8 cellular contexts compared by ENCODE assay signal in genomic region chr1:119327066-119327435, GRCh38. TPM values are rescaled to one million over a fixed set of nuclear protein-coding genes. Genes with fewer than 3 reads are reported as not detected.
A peak's percentile ranks its signal among the peaks of the same experiment; 100 is the strongest.
DNase-seq lines count a peak whose midpoint lies in the region; ATAC-seq, FAIRE-seq and TF ChIP-seq lines count a peak whose summit lies in the region.

No MANE protein-coding gene starts in this region.

- TF ChIP-seq CTCF in coronary artery (IDR thresholded peaks at IDR 0.05) (no peak), mucosa of descending colon (IDR thresholded peaks at IDR 0.05) (no peak)

- H3K27ac ChIP-seq in coronary artery (no peak overlapping the region), aorta (ENCODE audit: low read depth in 1 of 2, low read length in 2 of 2) (no peak overlapping the region)

- H3K36me3 ChIP-seq in mucosa of descending colon (ENCODE audit: low read depth) (no peaks in the 10 kb centered on the region), aorta (ENCODE audit: control insufficient read depth in 1 of 2, insufficient read depth in 2 of 2, low read length in 1 of 2) (no peaks in the 10 kb centered on the region)

- H3K4me1 ChIP-seq in mucosa of descending colon (ENCODE audit: low read depth) (peaks cover 5% of the 10 kb centered on the region), aorta (ENCODE audit: control insufficient read depth in 1 of 2, insufficient read depth in 2 of 2, low read length in 2 of 2) (no peaks in the 10 kb centered on the region)

- ATAC-seq in mucosa of descending colon: peak; percentile 27
- no peak for ATAC-seq in aorta (ENCODE audit: low FRiP score)
- no peak for ATAC-seq in GM19452 (IDR thresholded peaks at IDR 0.05; ENCODE audit: unreplicated experiment)

- H3K4me3 ChIP-seq in coronary artery (peak overlapping the region; percentile 67), mucosa of descending colon (no peak overlapping the region), aorta (ENCODE audit: low read length in 2 of 2) (peak overlapping the region; percentile 4 to 21)

- no peak for FAIRE-seq in GM19239 (lab: Jason Lieb, UNC)

- DNase-seq in stimulated activated CD4-positive, alpha-beta T cell treated with anti-CD3 and anti-CD28 coated beads, Interleukin-12 subunit alpha, Interleukin-12 subunit beta, amount 100 ng/mL, for 4 hours: peak; percentile 1
- DNase-seq in stimulated activated CD4-positive, alpha-beta T cell treated with anti-CD3 and anti-CD28 coated beads, Interleukin-2, amount 100 ng/mL, for 24 hours: no peak
- DNase-seq in coronary artery (ENCODE audit: low spot score) (no peak), mucosa of descending colon (peak in 1 of 3 donors; percentile 5), aorta (no peak), HuH-7 (ENCODE audit: low spot score) (no peak), GM19239 (ENCODE audit: insufficient read length, low spot score) (no peak)

- H3K9me3 ChIP-seq in mucosa of descending colon: no peaks in the 10 kb centered on the region
- H3K9me3 ChIP-seq in aorta (ENCODE audit: control insufficient read depth, low read length): no peaks in the 10 kb centered on the region

- H3K27me3 ChIP-seq in aorta (ENCODE audit: control insufficient read depth in 1 of 2, insufficient read depth in 2 of 2, low read length in 1 of 2): no peaks in the 10 kb centered on the region

- intact Hi-C loops in mucosa of descending colon (cut with DNase I, micrococcal nuclease): no loop called here
- intact Hi-C loops in aorta (cut with DNase I): no loop called here

- WGBS in aorta, 2 donors: 5 to 6% methylated on average over 18 of the region's 18 CpGs

RNA-seq across cellular contexts. Expression of gene HAO2, which starts 41.5 kb away (rescaled TPM):
- total RNA-seq in mucosa of descending colon (not detected), aorta (not detected)
- polyA plus RNA-seq in aorta: not detected
